ENCODE assay signal across 9 cellular contexts in the genomic region with DNA sequence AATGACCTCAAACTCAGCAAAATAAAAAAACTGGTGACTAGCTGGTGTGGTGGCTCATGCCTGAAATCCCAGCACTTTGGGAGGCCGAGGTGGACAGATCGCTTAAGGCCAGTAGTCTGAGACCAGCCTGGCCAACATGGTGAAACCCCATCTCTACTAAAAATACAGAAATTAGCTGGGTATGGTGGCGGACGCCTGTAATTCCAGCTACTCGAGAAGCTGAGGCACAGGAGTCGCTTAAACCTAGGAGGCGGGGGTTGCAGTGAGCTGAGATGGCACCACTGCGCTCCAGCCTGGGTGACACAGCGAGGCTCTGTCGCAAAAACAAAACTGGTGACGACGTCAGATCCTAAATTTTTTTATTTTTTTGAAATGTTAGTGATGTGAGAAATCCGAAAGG.
DNase-seq lines count a peak whose midpoint lies in the region; ATAC-seq, FAIRE-seq and TF ChIP-seq lines count a peak whose summit lies in the region.
"Had no signal": no experiment of that assay in that cellular context is flagged by ENCODE, and none has a peak within 500 bp of the region (broad histone marks: within the 10 kb centered on the region; RNA-seq: fewer than 3 reads in every experiment).

No MANE protein-coding gene starts in this region.

- H3K27me3 Mint-ChIP-seq in H9 (ENCODE audit: low read depth) (peaks cover 8% of the 10 kb centered on the region), astrocyte (ENCODE audit: low read depth, unreplicated experiment) (no peaks in the 10 kb centered on the region)

- H3K4me3 ChIP-seq in astrocyte (ENCODE audit: insufficient read depth, low read depth, low read length) (no peak overlapping the region), lower lobe of right lung (no peak overlapping the region)

- no peak overlapping the region for H3K14ac ChIP-seq in H9 (ENCODE audit: insufficient read depth, low read length)

- no peak for TF ChIP-seq POLR2A in GM18505 (IDR thresholded peaks at IDR 0.05; ENCODE audit: borderline replicate concordance, extremely low read depth, insufficient read depth, insufficient read length)

- H3K56ac ChIP-seq in H9 (ENCODE audit: insufficient read length, low read depth, low read length): no peak overlapping the region

- H3K23ac ChIP-seq in H9 (ENCODE audit: insufficient read length, low read depth, low read length): no peak overlapping the region

- H2BK12ac ChIP-seq in H9 (ENCODE audit: insufficient read length, low read depth, low read length): no peak overlapping the region

- H2BK15ac ChIP-seq in H9 (ENCODE audit: low read depth, low read length): no peak overlapping the region

- H2AFZ ChIP-seq in H9 (ENCODE audit: low read length): no peak overlapping the region
- H2AFZ ChIP-seq in astrocyte (ENCODE audit: low read depth, low read length): no peak overlapping the region

- H4K5ac ChIP-seq in H9 (ENCODE audit: insufficient read length, low read depth, low read length): no peak overlapping the region

- no peak overlapping the region for H2BK5ac ChIP-seq in H9 (ENCODE audit: insufficient read length, low read length)

- H4K8ac ChIP-seq in H9 (replicated peaks; ENCODE audit: insufficient read length, low read depth, low read length): no peak overlapping the region

- no peaks in the 10 kb centered on the region for H3K79me1 ChIP-seq in H9 (ENCODE audit: insufficient read depth, low read depth, low read length, poor library complexity, severe bottlenecking)

- no peak for FAIRE-seq in astrocyte (lab: Jason Lieb, UNC)

- WGBS in H9 (ENCODE audit: extremely low coverage, insufficient read length, low lambda C conversion rate): no CpG with 5 or more reads among the region's 13 CpGs

- H3K9ac ChIP-seq in H9 (ENCODE audit: extremely low read depth, insufficient read length, low read length) (no peak overlapping the region), astrocyte (ENCODE audit: low read length) (no peak overlapping the region)

- H3K36me3 Mint-ChIP-seq in H9 (ENCODE audit: insufficient read depth in 1 of 3, low read depth in 3 of 3) (no peaks in the 10 kb centered on the region), astrocyte (ENCODE audit: low read depth, unreplicated experiment) (no peaks in the 10 kb centered on the region)
- H3K36me3 Mint-ChIP-seq in stimulated activated effector memory CD8-positive, alpha-beta T cell treated with anti-CD3 and anti-CD28 coated beads, Interleukin-12 subunit alpha, Interleukin-12 subunit beta, amount 100 ng/mL, for 72 hours: peaks cover 6% of the 10 kb centered on the region

- H3K27ac Mint-ChIP-seq in H9 (peak overlapping the region in 2 of 3 experiments; percentile 53 to 76; a peak in 3 of 7 replicates), astrocyte (ENCODE audit: unreplicated experiment) (peak overlapping the region; percentile 62)
- peak overlapping the region; percentile 45 for H3K27ac Mint-ChIP-seq in stimulated activated effector memory CD8-positive, alpha-beta T cell treated with anti-CD3 and anti-CD28 coated beads, Interleukin-12 subunit alpha, Interleukin-12 subunit beta, amount 100 ng/mL, for 72 hours
- H3K27ac Mint-ChIP-seq: activated T-helper 2 cell treated with anti-CD3 and anti-CD28 coated beads, Interferon-gamma antibody, Interleukin-2, Interleukin-4, amounts not matched to agents 10 μg/mL and 5 μg/mL and 100 μg/mL, durations not matched to agents 14 hours and 24 hours and 36 hours had no signal

- no peak overlapping the region for H4K91ac ChIP-seq in H9 (ENCODE audit: insufficient read length, low read depth, low read length)

- no peaks in the 10 kb centered on the region for H3K36me3 ChIP-seq in astrocyte (ENCODE audit: insufficient read depth, low read length)
- no peaks in the 10 kb centered on the region for H3K36me3 ChIP-seq in lower lobe of right lung

- no peak overlapping the region for H3K18ac ChIP-seq in H9 (ENCODE audit: insufficient read length, low read depth, low read length)

- DNase-seq in H9 (no peak), astrocyte (ENCODE audit: low read depth) (no peak), lower lobe of right lung (no peak), globus pallidus (ENCODE audit: low spot score) (no peak)
- DNase-seq in stimulated activated effector memory CD8-positive, alpha-beta T cell treated with anti-CD3 and anti-CD28 coated beads, Interleukin-12 subunit alpha, Interleukin-12 subunit beta, amount 100 ng/mL, for 72 hours (ENCODE audit: low spot score in 2 of 2): no peak
- DNase-seq: T1000 had no signal

- no peak overlapping the region for H2BK20ac ChIP-seq in H9 (ENCODE audit: low read depth, low read length, poor library complexity, severe bottlenecking)

- H3K9me3 Mint-ChIP-seq in H9 (no peaks in the 10 kb centered on the region), astrocyte (ENCODE audit: unreplicated experiment) (no peaks in the 10 kb centered on the region)
- no peaks in the 10 kb centered on the region for H3K9me3 Mint-ChIP-seq in stimulated activated effector memory CD8-positive, alpha-beta T cell treated with anti-CD3 and anti-CD28 coated beads, Interleukin-12 subunit alpha, Interleukin-12 subunit beta, amount 100 ng/mL, for 72 hours
- H3K9me3 Mint-ChIP-seq: activated T-helper 2 cell treated with anti-CD3 and anti-CD28 coated beads, Interferon-gamma antibody, Interleukin-2, Interleukin-4, amounts not matched to agents 10 μg/mL and 5 μg/mL and 100 μg/mL, durations not matched to agents 14 hours and 24 hours and 36 hours had no signal

- TF ChIP-seq CTCF in H9 (conservative IDR thresholded peaks at IDR 0.05): no peak
- TF ChIP-seq CTCF in astrocyte (IDR thresholded peaks at IDR 0.05; ENCODE audit: insufficient read depth, low read depth, low read length): no peak
- TF ChIP-seq CTCF in lower lobe of right lung (IDR thresholded peaks at IDR 0.05): no peak

- no peak overlapping the region for H3K27ac ChIP-seq in H9 (ENCODE audit: insufficient read length, low read depth, low read length)
- H3K27ac ChIP-seq in astrocyte (ENCODE audit: low read depth, low read length): no peak overlapping the region
- H3K27ac ChIP-seq in lower lobe of right lung: peak overlapping the region; percentile 5

- intact Hi-C loops in lower lobe of right lung (cut with DNase I): no loop called here

- H3K27me3 ChIP-seq in H9 (ENCODE audit: insufficient read depth, low read length) (no peaks in the 10 kb centered on the region; the same call in 1 of the 2 replicates), astrocyte (ENCODE audit: insufficient read depth, low read length) (no peaks in the 10 kb centered on the region), lower lobe of right lung (ENCODE audit: low read depth) (no peaks in the 10 kb centered on the region)

- H3K23me2 ChIP-seq in H9 (ENCODE audit: insufficient read length, low read depth, low read length, poor library complexity, severe bottlenecking): no peaks in the 10 kb centered on the region

- no peak overlapping the region for H2AK5ac ChIP-seq in H9 (ENCODE audit: insufficient read length, low read length)

- H3K4me1 Mint-ChIP-seq in H9 (peaks cover 39 to 46% of the 10 kb centered on the region in 2 experiments), astrocyte (ENCODE audit: low read depth, unreplicated experiment) (peaks cover 37% of the 10 kb centered on the region)
- peaks cover 40% of the 10 kb centered on the region for H3K4me1 Mint-ChIP-seq in stimulated activated effector memory CD8-positive, alpha-beta T cell treated with anti-CD3 and anti-CD28 coated beads, Interleukin-12 subunit alpha, Interleukin-12 subunit beta, amount 100 ng/mL, for 72 hours

- H3K4me3 Mint-ChIP-seq in H9 (no peak overlapping the region), astrocyte (ENCODE audit: unreplicated experiment) (no peak overlapping the region)
- H3K4me3 Mint-ChIP-seq in stimulated activated effector memory CD8-positive, alpha-beta T cell treated with anti-CD3 and anti-CD28 coated beads, Interleukin-12 subunit alpha, Interleukin-12 subunit beta, amount 100 ng/mL, for 72 hours: no peak overlapping the region

- ATAC-seq in lower lobe of right lung (no peak), HG03460 (IDR thresholded peaks at IDR 0.05; ENCODE audit: unreplicated experiment) (no peak), GM18505 (IDR thresholded peaks at IDR 0.05; ENCODE audit: unreplicated experiment) (no peak)
- ATAC-seq in stimulated activated effector memory CD8-positive, alpha-beta T cell treated with anti-CD3 and anti-CD28 coated beads, Interleukin-12 subunit alpha, Interleukin-12 subunit beta, amount 100 ng/mL, for 72 hours: no peak

- H3K4me2 ChIP-seq in H9 (ENCODE audit: insufficient read depth, insufficient read length, low read length) (no peak overlapping the region), astrocyte (ENCODE audit: low read length) (no peak overlapping the region)

- H3K4me1 ChIP-seq in H9 (ENCODE audit: insufficient read depth, low read length): 0 out of 2 replicates have a peak, but pooled peaks cover 1% of the 10 kb centered on the region
- H3K4me1 ChIP-seq in astrocyte (ENCODE audit: insufficient read depth, low read length): peaks cover 42% of the 10 kb centered on the region
- peaks cover 49% of the 10 kb centered on the region for H3K4me1 ChIP-seq in lower lobe of right lung

- no peak overlapping the region for H3K4ac ChIP-seq in H9 (ENCODE audit: low read depth, low read length)

- no peak overlapping the region for H3T11ph ChIP-seq in H9 (ENCODE audit: low read length)

- no peaks in the 10 kb centered on the region for H3K79me2 ChIP-seq in H9 (ENCODE audit: insufficient read depth, low read length)
- H3K79me2 ChIP-seq in astrocyte (ENCODE audit: insufficient read depth, low read length): no peaks in the 10 kb centered on the region

- H2BK120ac ChIP-seq in H9 (ENCODE audit: low read depth, low read length, poor library complexity, severe bottlenecking): no peak overlapping the region

- H3K9me3 ChIP-seq in H9 (ENCODE audit: control insufficient read depth, low read depth, low read length) (no peaks in the 10 kb centered on the region), astrocyte (ENCODE audit: insufficient read depth, low read depth, low read length) (no peaks in the 10 kb centered on the region), lower lobe of right lung (no peaks in the 10 kb centered on the region)

- no peaks in the 10 kb centered on the region for H4K20me1 ChIP-seq in H9 (ENCODE audit: control insufficient read depth, insufficient read depth, insufficient read length)
- no peaks in the 10 kb centered on the region for H4K20me1 ChIP-seq in astrocyte (ENCODE audit: insufficient read depth, low read length)
